In the genomic region with DNA sequence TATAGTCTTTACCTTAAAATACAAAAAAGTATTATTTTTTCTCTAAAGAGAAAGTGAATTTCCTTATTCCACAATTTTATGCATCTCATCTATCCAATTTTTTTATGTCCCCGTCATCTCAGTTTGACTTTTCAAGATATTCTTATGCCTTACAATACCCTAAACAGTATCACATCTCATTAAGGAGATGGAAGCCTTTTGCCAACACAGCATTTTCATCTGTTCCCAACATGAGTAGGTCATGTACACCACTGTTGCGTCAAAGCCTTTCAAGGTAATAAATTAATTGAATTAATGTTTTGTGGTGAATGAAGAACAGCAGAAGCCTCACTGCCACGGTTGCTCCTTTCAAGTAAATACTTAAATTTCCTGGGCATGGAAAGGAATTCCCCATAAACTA, we compare ENCODE assay signal across 33 cellular contexts.
DNase-seq lines count a peak whose midpoint lies in the region; ATAC-seq, FAIRE-seq and TF ChIP-seq lines count a peak whose summit lies in the region.
"Had no signal": no experiment of that assay in that cellular context is flagged by ENCODE, and none has a peak within 500 bp of the region (broad histone marks: within the 10 kb centered on the region; RNA-seq: fewer than 3 reads in every experiment).

No MANE protein-coding gene starts in this region.

- POLR2A ChIA-PET in HepG2 (lab: Yijun Ruan, JAX), result no interaction called here
- POLR2A ChIA-PET in A549 (lab: Yijun Ruan, JAX), result no interaction called here
- POLR2A ChIA-PET in IMR-90 (lab: Charles Lee; ENCODE audit: unreplicated experiment), result interaction anchor here (0.5 kb wide), 1 partner anchor 88 kb away, joined by 3 read pairs; no protein-coding TSS in a partner anchor

- no peak for ATAC-seq in HepG2
- no peak for ATAC-seq in right lobe of liver
- ATAC-seq in A549, result no peak
- no peak for ATAC-seq in IMR-90 (ENCODE audit: low read depth)
- ATAC-seq: CD8-positive, alpha-beta T cell had no signal

- no TSS peak for BruUV-seq in HepG2 (replicated peaks; lab: Mats Ljungman, UMichigan)
- no TSS peak for BruUV-seq in IMR-90 (replicated peaks; lab: Mats Ljungman, UMichigan)

- H2BK5ac ChIP-seq in IMR-90 (ENCODE audit: low read depth, low read length, poor library complexity, severe bottlenecking), result no peak overlapping the region

- H4K8ac ChIP-seq in IMR-90 (ENCODE audit: low read depth in 2 of 2, low read length in 2 of 2), result no peak overlapping the region

- no peak overlapping the region for H3K23ac ChIP-seq in IMR-90 (ENCODE audit: low read depth, low read length)

- H3K4me1 ChIP-seq in HepG2 (ENCODE audit: insufficient read depth, low read length) (no peaks in the 10 kb centered on the region), right lobe of liver (no peaks in the 10 kb centered on the region), A549 (no peaks in the 10 kb centered on the region), IMR-90 (ENCODE audit: control insufficient read depth, insufficient read depth, low read length) (no peaks in the 10 kb centered on the region)
- H3K4me1 ChIP-seq: BE2C, BLaER1, Caco-2 had no signal

- TF ChIP-seq POLR2A in HepG2 (IDR thresholded peaks at IDR 0.05; ENCODE audit: insufficient read depth in 1 of 2, low read depth in 2 of 2, low read length in 2 of 2) (no peak), right lobe of liver (IDR thresholded peaks at IDR 0.05) (no peak), A549 (IDR thresholded peaks at IDR 0.05; ENCODE audit: low read length) (no peak), IMR-90 (IDR thresholded peaks at IDR 0.05; ENCODE audit: low read depth, low read length) (no peak)

- H2BK15ac ChIP-seq in IMR-90 (ENCODE audit: low read depth, low read length), result no peak overlapping the region

- TF ChIP-seq CTCF in HepG2 (CRISPR knock-in tag; IDR thresholded peaks at IDR 0.05) (no peak), right lobe of liver (IDR thresholded peaks at IDR 0.05) (no peak), A549 (IDR thresholded peaks at IDR 0.05) (no peak), D721Med (IDR thresholded peaks at IDR 0.05; ENCODE audit: insufficient read depth, missing control alignments) (no peak), IMR-90 (conservative IDR thresholded peaks at IDR 0.05; ENCODE audit: low read depth, low read length) (no peak)

- intact Hi-C loops in HepG2 (cut with micrococcal nuclease; ENCODE audit: unreplicated experiment), result no loop called here
- intact Hi-C loops in right lobe of liver (cut with DNase I), result no loop called here
- intact Hi-C loops in IMR-90 (cut with micrococcal nuclease), result no loop called here

- H3K9me1 ChIP-seq in IMR-90 (ENCODE audit: insufficient read depth, low read length), result 0 out of 2 replicates have a peak, but pooled peaks cover 2% of the 10 kb centered on the region

- TF ChIP-seq RAD21 in HepG2 (CRISPR knock-in tag; IDR thresholded peaks at IDR 0.05), result no peak
- TF ChIP-seq RAD21 in A549 (conservative IDR thresholded peaks at IDR 0.05 in 1 of 2, IDR thresholded peaks at IDR 0.05 in 1 of 2), result no peak
- TF ChIP-seq RAD21 in IMR-90 (IDR thresholded peaks at IDR 0.05; ENCODE audit: low read length), result no peak

- in situ Hi-C loops in HepG2 (cut with HindIII; ENCODE audit: extremely low pct_ligation_motif_present, low pct_unique_long_range_greater_than_20kb), result no loop called here
- in situ Hi-C loops in IMR-90 (cut with MboI; ENCODE audit: low sequenced_read_pairs), result no loop called here

- no peak overlapping the region for H2BK120ac ChIP-seq in IMR-90 (ENCODE audit: low read depth, low read length)

- CTCF ChIA-PET in HepG2 (lab: Yijun Ruan, JAX; ENCODE audit: low intra/inter-chr PET ratio, low total read pairs), result no interaction called here
- CTCF ChIA-PET in A549 (lab: Yijun Ruan, JAX), result no interaction called here
- CTCF ChIA-PET in IMR-90 (lab: Yijun Ruan, JAX), result interaction anchor here (0.6 kb wide), 1 partner anchor 10 kb away, joined by 4 read pairs; no protein-coding TSS in a partner anchor

- no peak overlapping the region for H3K18ac ChIP-seq in IMR-90 (ENCODE audit: low read depth, low read length)

- no peak overlapping the region for H3K4ac ChIP-seq in IMR-90 (ENCODE audit: low read depth, low read length)

- no peak for DNase-seq in HepG2 (ENCODE audit: low spot score)
- DNase-seq in right lobe of liver, result no peak
- DNase-seq in A549 (ENCODE audit: low read depth in 1 of 2, low spot score in 1 of 2), result no peak
- DNase-seq in D721Med (ENCODE audit: insufficient read length, low spot score), result no peak
- DNase-seq in IMR-90, result no peak
- DNase-seq in LoVo (ENCODE audit: low spot score), result no peak
- DNase-seq in Ammon's horn (ENCODE audit: low spot score), result no peak
- no peak for DNase-seq in kidney glomerular epithelial cell (lab: John Stamatoyannopoulos, UW)
- DNase-seq: 8988T; ACHN; AML-193; BE2C; C1 segment of cervical spinal cord; Caco-2; Calu3; CD4-positive, alpha-beta memory T cell; CD4-positive, alpha-beta T cell; CD4-positive, CD25-positive, alpha-beta regulatory T cell; CD8-positive, alpha-beta memory T cell; CD8-positive, alpha-beta T cell; COR-L47; DMS 273 treated with DMSO at 0.1 percent for 48 hours; DMS153; DMS53; DMS79; DMS79 treated with DMSO at 0.1 percent for 48 hours; DND-41 had no signal

- no peak overlapping the region for H3K27ac ChIP-seq in HepG2 (ENCODE audit: extremely low read length, insufficient read depth, low read length)
- H3K27ac ChIP-seq in right lobe of liver, result no peak overlapping the region
- no peak overlapping the region for H3K27ac ChIP-seq in A549
- no peak overlapping the region for H3K27ac ChIP-seq in IMR-90 (ENCODE audit: insufficient read depth, low read length)
- H3K27ac ChIP-seq: 22Rv1; BLaER1; BLaER1 treated with 17β-estradiol and CSF1 and Interleukin-3, amounts not matched to agents 10 nM and 100 nM; C4-2B had no signal

- TF ChIP-seq EP300 in HepG2 (IDR thresholded peaks at IDR 0.05; ENCODE audit: low read depth in 2 of 2, low read length in 2 of 2) (no peak), HepG2 (CRISPR knock-in tag; IDR thresholded peaks at IDR 0.05; ENCODE audit: borderline replicate concordance) (no peak), A549 (IDR thresholded peaks at IDR 0.05) (no peak)

- H4K20me1 ChIP-seq in HepG2 (ENCODE audit: insufficient read depth, low read length), result no peaks in the 10 kb centered on the region
- H4K20me1 ChIP-seq in IMR-90 (ENCODE audit: insufficient read depth, low read length), result no peaks in the 10 kb centered on the region
- H4K20me1 ChIP-seq: BLaER1; BLaER1 treated with 17β-estradiol and CSF1 and Interleukin-3, amounts not matched to agents 10 nM and 100 nM had no signal

- H2AK5ac ChIP-seq in IMR-90 (ENCODE audit: low read depth, low read length), result no peak overlapping the region

- dilution Hi-C loops in IMR-90 (cut with HindIII; ENCODE audit: low sequenced_read_pairs, unreplicated experiment), result no loop called here

- H4K91ac ChIP-seq in IMR-90 (ENCODE audit: insufficient read depth, low read depth, low read length), result no peak overlapping the region

- no peak overlapping the region for H2BK20ac ChIP-seq in IMR-90 (ENCODE audit: low read depth, low read length)

- no peak overlapping the region for H3K9ac ChIP-seq in HepG2 (ENCODE audit: insufficient read depth, low read depth, low read length)
- no peak overlapping the region for H3K9ac ChIP-seq in IMR-90 (ENCODE audit: low read depth, low read length)
- H3K9ac ChIP-seq: BLaER1; BLaER1 treated with 17β-estradiol and CSF1 and Interleukin-3, amounts not matched to agents 10 nM and 100 nM had no signal

- H3K27me3 ChIP-seq in HepG2 (ENCODE audit: control insufficient read depth in 1 of 2, insufficient read depth in 2 of 2, low read length in 2 of 2) (no peaks in the 10 kb centered on the region), right lobe of liver (no peaks in the 10 kb centered on the region), IMR-90 (ENCODE audit: control insufficient read depth, insufficient read depth, low read length) (no peaks in the 10 kb centered on the region; the same call in 1 of the 2 replicates)
- H3K27me3 ChIP-seq: BE2C; BLaER1; BLaER1 treated with 17β-estradiol and CSF1 and Interleukin-3, amounts not matched to agents 10 nM and 100 nM had no signal

- 1% methylated on average over 3 of the region's 3 CpGs for WGBS in HepG2 (ENCODE audit: low lambda C conversion rate)
- 55% methylated on average over 3 of the region's 3 CpGs for WGBS in right lobe of liver (ENCODE audit: insufficient coverage, low coverage, low lambda C conversion rate, missing lambda C conversion rate)
- 34% methylated on average over 3 of the region's 3 CpGs for WGBS in A549 (ENCODE audit: missing lambda C conversion rate)
- WGBS in IMR-90 (ENCODE audit: extremely low coverage in 2 of 2, insufficient read length in 1 of 2), 2 experiments, result no CpG with 5 or more reads among the region's 3 CpGs

- no peak overlapping the region for H3K4me3 ChIP-seq in HepG2 (replicated peaks in 1 of 3; ENCODE audit: insufficient read depth in 1 of 3, low read depth in 2 of 3, low read length in 3 of 3)
- no peak overlapping the region for H3K4me3 ChIP-seq in right lobe of liver
- H3K4me3 ChIP-seq in A549, result no peak overlapping the region
- no peak overlapping the region for H3K4me3 ChIP-seq in IMR-90 (ENCODE audit: insufficient read depth, low read depth, low read length)
- H3K4me3 ChIP-seq: BLaER1; BLaER1 treated with 17β-estradiol and CSF1 and Interleukin-3, amounts not matched to agents 10 nM and 100 nM had no signal

- H3K79me1 ChIP-seq in IMR-90 (ENCODE audit: low read depth in 1 of 2, low read length in 2 of 2), result no peaks in the 10 kb centered on the region

- no peaks in the 10 kb centered on the region for H3K36me3 ChIP-seq in HepG2 (replicated peaks in 1 of 2; ENCODE audit: control insufficient read depth in 1 of 2, insufficient read depth in 2 of 2, low read length in 2 of 2)
- no peaks in the 10 kb centered on the region for H3K36me3 ChIP-seq in right lobe of liver
- no peaks in the 10 kb centered on the region for H3K36me3 ChIP-seq in IMR-90 (ENCODE audit: control insufficient read depth, insufficient read depth, low read length)
- H3K36me3 ChIP-seq: BE2C; BLaER1; BLaER1 treated with 17β-estradiol and CSF1 and Interleukin-3, amounts not matched to agents 10 nM and 100 nM had no signal

- no peak overlapping the region for H2AK9ac ChIP-seq in IMR-90 (replicated peaks; ENCODE audit: low read depth, low read length, poor library complexity)

- no peak overlapping the region for H3K56ac ChIP-seq in IMR-90 (ENCODE audit: extremely low read depth, insufficient read depth, low read length)

- no peak overlapping the region for H3K14ac ChIP-seq in IMR-90 (replicated peaks; ENCODE audit: low read depth, low read length)

- H3K79me2 ChIP-seq in HepG2 (ENCODE audit: insufficient read depth, low read length), result no peaks in the 10 kb centered on the region

- FAIRE-seq in HepG2 (lab: Jason Lieb, UNC), result no peak
- FAIRE-seq in A549 (lab: Jason Lieb, UNC), result no peak
- peak; percentile 11 for FAIRE-seq in D721Med (lab: Jason Lieb, UNC)
- FAIRE-seq: A204.1, G401.6 had no signal

- no peak overlapping the region for H2AFZ ChIP-seq in HepG2 (ENCODE audit: low read length)
- no peak overlapping the region for H2AFZ ChIP-seq in IMR-90 (replicated peaks; ENCODE audit: low read length, poor library complexity)

- H3K9me3 ChIP-seq in HepG2 (ENCODE audit: low read length) (no peaks in the 10 kb centered on the region), right lobe of liver (no peaks in the 10 kb centered on the region), A549 (no peaks in the 10 kb centered on the region), IMR-90 (ENCODE audit: control insufficient read depth, insufficient read depth, low read length) (no peaks in the 10 kb centered on the region)
- H3K9me3 ChIP-seq: BE2C; BLaER1; BLaER1 treated with 17β-estradiol and CSF1 and Interleukin-3, amounts not matched to agents 10 nM and 100 nM; Caco-2 had no signal

- no peak overlapping the region for H4K5ac ChIP-seq in IMR-90 (ENCODE audit: low read depth, low read length)

- no peak overlapping the region for H3K4me2 ChIP-seq in HepG2 (ENCODE audit: low read depth, low read length)
- H3K4me2 ChIP-seq in A549, result no peak overlapping the region
- H3K4me2 ChIP-seq in IMR-90 (ENCODE audit: low read depth, low read length), result no peak overlapping the region
- H3K4me2 ChIP-seq: BLaER1; BLaER1 treated with 17β-estradiol and CSF1 and Interleukin-3, amounts not matched to agents 10 nM and 100 nM had no signal

Comparison
In these comparisons a context has a peak if more than half of its experiments do, and no peak if none do; other contexts are left out.
1. Of the 38 proteins assayed by ChIP-seq in both HepG2 and A549: peak only in HepG2: none; only in A549: none; in both: MAFK; in neither: 37.